ENCODE assay signal across 1 cellular context in genomic region chr5:55990895-55991294, GRCh38.
TF ChIP-seq lines count a peak whose summit lies in the region.

No MANE protein-coding gene starts in this region.

TF ChIP-seq in HepG2, 621 proteins besides CTCF, POLR2A, EP300 and RAD21:
- TF ChIP-seq, protein P1, sequence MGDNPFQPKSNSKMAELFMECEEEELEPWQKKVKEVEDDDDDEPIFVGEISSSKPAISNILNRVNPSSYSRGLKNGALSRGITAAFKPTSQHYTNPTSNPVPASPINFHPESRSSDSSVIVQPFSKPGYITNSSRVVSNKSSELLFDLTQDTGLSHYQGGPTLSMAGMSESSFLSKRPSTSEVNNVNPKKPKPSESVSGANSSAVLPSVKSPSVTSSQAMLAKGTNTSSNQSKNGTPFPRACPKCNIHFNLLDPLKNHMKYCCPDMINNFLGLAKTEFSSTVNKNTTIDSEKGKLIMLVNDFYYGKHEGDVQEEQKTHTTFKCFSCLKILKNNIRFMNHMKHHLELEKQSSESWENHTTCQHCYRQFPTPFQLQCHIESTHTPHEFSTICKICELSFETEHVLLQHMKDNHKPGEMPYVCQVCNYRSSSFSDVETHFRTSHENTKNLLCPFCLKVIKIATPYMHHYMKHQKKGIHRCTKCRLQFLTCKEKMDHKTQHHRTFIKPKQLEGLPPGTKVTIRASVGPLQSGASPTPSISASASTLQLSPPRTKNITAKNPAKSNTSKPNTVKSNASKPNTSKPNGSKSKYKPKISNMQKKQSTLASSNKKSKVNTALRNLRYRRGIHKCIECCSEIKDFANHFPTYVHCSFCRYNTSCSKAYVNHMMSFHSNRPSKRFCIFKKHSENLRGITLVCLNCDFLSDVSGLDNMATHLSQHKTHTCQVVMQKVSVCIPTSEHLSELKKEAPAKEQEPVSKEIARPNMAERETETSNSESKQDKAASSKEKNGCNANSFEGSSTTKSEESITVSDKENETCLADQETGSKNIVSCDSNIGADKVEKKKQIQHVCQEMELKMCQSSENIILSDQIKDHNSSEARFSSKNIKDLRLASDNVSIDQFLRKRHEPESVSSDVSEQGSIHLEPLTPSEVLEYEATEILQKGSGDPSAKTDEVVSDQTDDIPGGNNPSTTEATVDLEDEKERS (CRISPR knock-in tag; IDR thresholded peaks at IDR 0.05) = 0 out of 2 replicates have a peak, but pooled peaks have one; percentile 30
